In genomic region chr4:86593726-86594558, GRCh38 we compare ENCODE assay signal across 8 cellular contexts. TPM values are rescaled to one million over a fixed set of nuclear protein-coding genes. Genes with fewer than 3 reads are reported as not detected.
DNase-seq lines count a peak whose midpoint lies in the region; ATAC-seq, FAIRE-seq and TF ChIP-seq lines count a peak whose summit lies in the region.

Gene PTPN13 (plus strand): TSS chr4:86594315. CDS start chr4:86635257, 40,942 bp downstream.

- H3K36me3 Mint-ChIP-seq in IgD-negative memory B cell: no peaks in the 10 kb centered on the region
- H3K36me3 Mint-ChIP-seq in neural crest cell (ENCODE audit: low read depth): no peaks in the 10 kb centered on the region

- H3K4me3 Mint-ChIP-seq in IgD-negative memory B cell (peak within 1 kb of the TSS; percentile 25 to 94 (median 72)), neural crest cell (peak within 1 kb of the TSS; percentile 98)

- FAIRE-seq in frontal cortex (lab: Jason Lieb, UNC): peak; percentile 92

- H3K9me3 Mint-ChIP-seq in IgD-negative memory B cell (peaks cover 0 to 2% (median 0%) of the 10 kb centered on the region in 3 donors), neural crest cell (no peaks in the 10 kb centered on the region)

- peaks cover 31% of the 10 kb centered on the region for H3K27me3 Mint-ChIP-seq in IgD-negative memory B cell
- no peaks in the 10 kb centered on the region for H3K27me3 Mint-ChIP-seq in neural crest cell (ENCODE audit: low read depth)

- peak; percentile 98 for ATAC-seq in GM21619 (IDR thresholded peaks at IDR 0.05; ENCODE audit: unreplicated experiment)

- H3K27ac Mint-ChIP-seq in IgD-negative memory B cell (peak within 1 kb of the TSS in 1 of 3 donors; percentile 59), neural crest cell (ENCODE audit: unreplicated experiment) (peak within 1 kb of the TSS; percentile 100)

- TF ChIP-seq CTCF in neural crest cell (conservative IDR thresholded peaks at IDR 0.05) (no peak), subcutaneous adipose tissue (IDR thresholded peaks at IDR 0.05; ENCODE audit: low read depth) (no peak)

- peaks cover 7 to 14% (median 9%) of the 10 kb centered on the region in 3 donors for H3K4me1 Mint-ChIP-seq in IgD-negative memory B cell
- H3K4me1 Mint-ChIP-seq in neural crest cell: peaks cover 53% of the 10 kb centered on the region

- peak; percentile 92 for DNase-seq in DMS153 (lab: John Stamatoyannopoulos, UW)
- DNase-seq in SHP77 (lab: John Stamatoyannopoulos, UW): peak; percentile 93 to 95
- DNase-seq in activated gamma-delta T cell treated with anti-CD3 and anti-CD28 coated beads, Interleukin-2, amount 50 U/mL, for 16 hours (ENCODE audit: low read depth): peak; percentile 3
- DNase-seq in frontal cortex (ENCODE audit: low spot score in 2 of 2): peak; percentile 91 to 92
- DNase-seq in neural crest cell (ENCODE audit: low read depth, low spot score): peak; percentile 99

RNA-seq across cellular contexts. Expression of gene PTPN13, which starts in this region (rescaled TPM):
- not detected for polyA plus RNA-seq in IgD-negative memory B cell
- total RNA-seq in frontal cortex (55.8 TPM), neural crest cell (65.6 and 70.5 TPM in 2 replicates), subcutaneous adipose tissue (10 to 100 TPM; 28.6 to 37.5 (median 33.0) TPM)

Comparison
In these comparisons a context has a peak if more than half of its experiments do, and no peak if none do; other contexts are left out.
1. Peak in every context shown above with its lines: DNase-seq and ATAC-seq.
2. DNase-seq: peak in every context shown above with its lines; median percentile 99 in neural crest cell; 94 in SHP77; 92 in DMS153; 92 in frontal cortex; 3 in activated gamma-delta T cell treated with anti-CD3 and anti-CD28 coated beads, Interleukin-2, amount 50 U/mL, for 16 hours.